In the genomic region with DNA sequence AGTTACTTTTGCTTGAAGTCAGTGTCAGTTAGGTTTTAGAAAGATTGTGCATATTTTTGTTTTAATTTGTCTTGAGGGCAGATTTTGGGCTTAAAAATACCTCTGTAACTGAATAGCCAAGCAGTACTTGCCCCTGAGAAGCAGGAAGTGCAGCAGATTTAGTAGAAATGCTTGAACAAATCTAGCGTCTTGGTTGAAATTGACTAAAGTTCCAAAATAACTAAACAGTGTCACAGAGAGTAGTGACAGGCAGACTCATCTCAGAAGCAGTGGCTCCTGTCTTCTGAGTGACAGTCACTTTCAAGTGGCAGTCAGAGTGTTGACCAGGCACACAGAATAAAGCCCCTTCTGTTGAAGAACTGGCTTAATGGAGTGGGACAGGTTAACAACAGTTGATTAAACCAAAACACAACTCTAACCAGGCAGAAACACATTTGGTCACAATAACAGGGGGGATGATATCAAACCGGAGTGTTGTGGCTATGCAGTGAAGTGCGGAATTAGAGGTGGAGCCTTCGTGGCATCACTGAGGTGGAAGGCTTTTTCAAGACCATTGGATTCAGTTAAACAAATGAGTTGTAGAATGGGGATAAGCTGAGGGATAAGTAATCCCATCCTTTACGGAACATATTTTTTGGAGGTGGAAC, we compare ENCODE assay signal across 10 cellular contexts. TPM values are rescaled to one million over a fixed set of nuclear protein-coding genes. Genes with fewer than 3 reads are reported as not detected.
DNase-seq lines count a peak whose midpoint lies in the region; ATAC-seq and TF ChIP-seq lines count a peak whose summit lies in the region.
"Had no signal": no experiment of that assay in that cellular context is flagged by ENCODE, and none has a peak within 500 bp of the region (broad histone marks: within the 10 kb centered on the region; RNA-seq: fewer than 3 reads in every experiment).

No MANE protein-coding gene starts in this region.

- ATAC-seq in GM19438 (IDR thresholded peaks at IDR 0.05; ENCODE audit: low read depth, unreplicated experiment) = peak; percentile 32
- peak; percentile 38 for ATAC-seq in HG03060 (IDR thresholded peaks at IDR 0.05; ENCODE audit: low read depth, unreplicated experiment)

- no peaks in the 10 kb centered on the region for H3K27me3 ChIP-seq in H7 (ENCODE audit: control insufficient read depth, insufficient read depth, low read length)

- DNase-seq in EH (ENCODE audit: low read depth) = peak; percentile 53
- DNase-seq in H7 = no peak
- DNase-seq in stimulated activated CD4-positive, alpha-beta T cell treated with anti-CD3 and anti-CD28 coated beads, Interleukin-4, amount 100 ng/mL, for 24 hours = no peak
- no peak for DNase-seq in cerebellar nuclear complex (lab: John Stamatoyannopoulos, UW)
- no peak for DNase-seq in nucleus accumbens (lab: John Stamatoyannopoulos, UW)
- DNase-seq: COR-L47; effector CD4-positive, alpha-beta T cell had no signal

- no peak for TF ChIP-seq CTCF in WI38 (IDR thresholded peaks at IDR 0.05; ENCODE audit: low read depth, low read length)

- peak overlapping the region; percentile 30 for H3K4me3 ChIP-seq in WI38 (ENCODE audit: low read depth, low read length)
- H3K4me3 ChIP-seq in H7 (ENCODE audit: insufficient read depth, low read depth, low read length) = no peak overlapping the region

- no peaks in the 10 kb centered on the region for H3K36me3 ChIP-seq in H7 (replicated peaks; ENCODE audit: control insufficient read depth, insufficient read depth, low read length)

RNA-seq across cellular contexts. Expression of gene TRIO, which starts 29.1 kb away (rescaled TPM):
- 39.7 and 49.3 TPM in 2 replicates for total RNA-seq in H7 (2014; rRNA removed; shearing (Covaris generic))
